ENCODE assay signal across 4 cellular contexts in genomic region chr14:101555669-101556043, GRCh38. TPM values are rescaled to one million over a fixed set of nuclear protein-coding genes. Genes with fewer than 3 reads are reported as not detected.
"Had no signal": no experiment of that assay in that cellular context is flagged by ENCODE, and none has a peak within 500 bp of the region (broad histone marks: within the 10 kb centered on the region; RNA-seq: fewer than 3 reads in every experiment).

No MANE protein-coding gene starts in this region.

RNA-seq across cellular contexts. Expression of gene DIO3, which starts 5.6 kb away (rescaled TPM):
- total RNA-seq: lung microvascular endothelial cell; naive thymus-derived CD8-positive, alpha-beta T cell; pulmonary artery endothelial cell; renal cortical epithelial cell had no signal
- polyA plus RNA-seq: naive thymus-derived CD8-positive, alpha-beta T cell had no signal
